ENCODE assay signal across 16 cellular contexts in the genomic region with DNA sequence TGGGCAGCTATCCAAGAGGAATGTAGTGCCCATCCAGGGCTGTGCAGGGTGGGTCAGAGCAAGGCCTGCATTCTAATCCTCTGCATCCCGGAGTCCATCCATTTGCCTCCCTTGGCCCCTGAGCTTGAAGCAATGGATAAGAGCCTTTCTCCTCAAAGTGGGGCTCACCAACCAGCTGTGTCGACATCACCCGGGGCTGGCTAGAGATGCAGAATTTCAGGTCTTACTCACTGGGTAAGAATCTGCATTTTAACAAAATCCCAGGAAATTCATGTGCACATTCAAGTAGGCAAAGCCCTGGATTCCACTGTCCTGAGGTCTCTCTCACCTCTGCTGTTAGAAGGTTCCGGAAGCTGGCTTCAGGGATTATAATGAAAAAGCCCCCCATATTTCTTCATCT.
A peak's percentile ranks its signal among the peaks of the same experiment; 100 is the strongest.
DNase-seq lines count a peak whose midpoint lies in the region; ATAC-seq lines count a peak whose summit lies in the region.
"Had no signal": no experiment of that assay in that cellular context is flagged by ENCODE, and none has a peak within 500 bp of the region (broad histone marks: within the 10 kb centered on the region; RNA-seq: fewer than 3 reads in every experiment).

No MANE protein-coding gene starts in this region.

- in situ Hi-C loops in GM23248 (cut with MboI) = no loop called here

- peaks cover 10% of the 10 kb centered on the region for H3K4me1 ChIP-seq in GM23248 (ENCODE audit: insufficient read depth)

- H3K27me3 ChIP-seq in GM23248 (replicated peaks; ENCODE audit: insufficient read depth) = no peaks in the 10 kb centered on the region

- DNase-seq in AG08396 (ENCODE audit: low spot score) (peak; percentile 42), GM23248 (peak; percentile 81), astrocyte of the hippocampus (ENCODE audit: low read depth, low spot score) (peak; percentile 40), iris pigment epithelial cell (ENCODE audit: low read depth) (peak; percentile 32), medulla oblongata (ENCODE audit: extremely low spot score) (no peak)
- no peak for DNase-seq in activated effector memory CD4-positive, alpha-beta T cell treated with Interleukin-2 at 50 U/mL for 16 hours
- DNase-seq: CD4-positive, CD25-positive, alpha-beta regulatory T cell; KG1; NCI-H1436; NCI-H2029; NCI-H2171; NCI-H446; NCI-H69; RPMI8226 had no signal

- H3F3A ChIP-seq in GM23248 (ENCODE audit: insufficient read depth) = peaks cover 4% of the 10 kb centered on the region; the same call in 1 of the 2 replicates

- H3K27ac ChIP-seq in GM23248 = no peak overlapping the region

- no peak overlapping the region; the same call in 1 of the 2 replicates for H2AFZ ChIP-seq in GM23248
- H2AFZ ChIP-seq: GM23338 had no signal

- H3K79me2 ChIP-seq in GM23248 (ENCODE audit: insufficient read depth) = no peaks in the 10 kb centered on the region

- 43 to 45% methylated on average over 4 of the region's 4 CpGs for WGBS in GM23248 (ENCODE audit: low coverage in 1 of 2, low lambda C conversion rate in 2 of 2, missing lambda C conversion rate in 2 of 2), 2 experiments

- no peaks in the 10 kb centered on the region for H3K9me2 ChIP-seq in GM23248 (ENCODE audit: insufficient read depth)

- no peak for ATAC-seq in GM21526 (IDR thresholded peaks at IDR 0.05; ENCODE audit: low FRiP score, unreplicated experiment)
- ATAC-seq: GM23338 had no signal

- no peaks in the 10 kb centered on the region for H3K36me3 ChIP-seq in GM23248 (ENCODE audit: low read depth)

- peak overlapping the region; percentile 19 for H3K4me2 ChIP-seq in GM23248 (ENCODE audit: unreplicated experiment)
- H3K4me2 ChIP-seq: GM23338 had no signal

- no peak overlapping the region for H3K4me3 ChIP-seq in GM23248
- H3K4me3 ChIP-seq: GM23338 had no signal

- H4K20me1 ChIP-seq in GM23248 (ENCODE audit: insufficient read depth) = no peaks in the 10 kb centered on the region

- no peaks in the 10 kb centered on the region for H3K9me3 ChIP-seq in GM23248 (ENCODE audit: low read depth)

- H3K9ac ChIP-seq in GM23248 = no peak overlapping the region

Comparison
In these comparisons a context has a peak if more than half of its experiments do, and no peak if none do; other contexts are left out.
1. DNase-seq: peak in AG08396 (single experiment), GM23248 (single experiment), astrocyte of the hippocampus (single experiment) and iris pigment epithelial cell (single experiment); none in activated effector memory CD4-positive, alpha-beta T cell treated with Interleukin-2 at 50 U/mL for 16 hours (single experiment) and medulla oblongata (single experiment).